Comparison of ENCODE assay signal across 11 cellular contexts in genomic region chr17:68255731-68256538, GRCh38. TPM values are rescaled to one million over a fixed set of nuclear protein-coding genes. Genes with fewer than 3 reads are reported as not detected.
DNase-seq lines count a peak whose midpoint lies in the region; ATAC-seq and TF ChIP-seq lines count a peak whose summit lies in the region.
"Had no signal": no experiment of that assay in that cellular context is flagged by ENCODE, and none has a peak within 500 bp of the region (broad histone marks: within the 10 kb centered on the region; RNA-seq: fewer than 3 reads in every experiment).

No MANE protein-coding gene starts in this region.

- H3K9me3 ChIP-seq in neutrophil (no peaks in the 10 kb centered on the region), MG63 (no peaks in the 10 kb centered on the region)
- H3K9me3 ChIP-seq: vagina had no signal

- no peaks in the 10 kb centered on the region for H3K9me3 Mint-ChIP-seq in activated naive CD4-positive, alpha-beta T cell treated with anti-CD3 and anti-CD28 coated beads, Interleukin-2, amount 10 ng/mL, durations not matched to agents 7 days and 5 days

- no peaks in the 10 kb centered on the region for H3K27me3 Mint-ChIP-seq in activated naive CD4-positive, alpha-beta T cell treated with anti-CD3 and anti-CD28 coated beads, Interleukin-2, amount 10 ng/mL, durations not matched to agents 7 days and 5 days

- DNase-seq in GF-D8 (lab: John Stamatoyannopoulos, UW), result peak; percentile 89
- peak; percentile 97 for DNase-seq in NOMO-1 treated with DMSO at 0.1 percent for 48 hours (lab: John Stamatoyannopoulos, UW; ENCODE audit: unreplicated experiment)
- DNase-seq in activated naive CD4-positive, alpha-beta T cell treated with anti-CD3 and anti-CD28 coated beads, Interleukin-2, amount 10 ng/mL, durations not matched to agents 7 days and 5 days, result no peak
- no peak for DNase-seq in hippocampal formation (lab: John Stamatoyannopoulos, UW)
- DNase-seq in MG63, result no peak
- DNase-seq: NCI-H2081 had no signal

- peaks cover 85% of the 10 kb centered on the region for H3K4me1 Mint-ChIP-seq in activated naive CD4-positive, alpha-beta T cell treated with anti-CD3 and anti-CD28 coated beads, Interleukin-2, amount 10 ng/mL, durations not matched to agents 7 days and 5 days

- H3K4me3 Mint-ChIP-seq in activated naive CD4-positive, alpha-beta T cell treated with anti-CD3 and anti-CD28 coated beads, Interleukin-2, amount 10 ng/mL, durations not matched to agents 7 days and 5 days, result peak overlapping the region; percentile 3

- H3K4me3 ChIP-seq in neutrophil (ENCODE audit: low read depth in 1 of 2, low read length in 1 of 2) (no peak overlapping the region), MG63 (no peak overlapping the region)
- H3K4me3 ChIP-seq: vagina had no signal

- no peak for TF ChIP-seq CTCF in neutrophil (IDR thresholded peaks at IDR 0.05)

- peaks cover 59% of the 10 kb centered on the region for H3K36me3 Mint-ChIP-seq in activated naive CD4-positive, alpha-beta T cell treated with anti-CD3 and anti-CD28 coated beads, Interleukin-2, amount 10 ng/mL, durations not matched to agents 7 days and 5 days

- H3K36me3 ChIP-seq in neutrophil (peaks cover 21% of the 10 kb centered on the region), MG63 (peaks cover 35% of the 10 kb centered on the region)

- H3K27me3 ChIP-seq in neutrophil (no peaks in the 10 kb centered on the region), MG63 (no peaks in the 10 kb centered on the region)
- H3K27me3 ChIP-seq: vagina had no signal

- no peak for ATAC-seq in HG02981 (IDR thresholded peaks at IDR 0.05; ENCODE audit: unreplicated experiment)
- ATAC-seq in HG03457 (IDR thresholded peaks at IDR 0.05; ENCODE audit: unreplicated experiment), result no peak

- H3K4me1 ChIP-seq in neutrophil (ENCODE audit: control insufficient read depth in 1 of 2, insufficient read depth in 1 of 2, low read depth in 1 of 2, low read length in 1 of 2), result peaks cover 27 to 33% of the 10 kb centered on the region in 2 experiments

- H3K27ac ChIP-seq in neutrophil, result peak overlapping the region; percentile 67
- H3K27ac ChIP-seq: epithelial cell of prostate, vagina had no signal

- H3K27ac Mint-ChIP-seq in activated naive CD4-positive, alpha-beta T cell treated with anti-CD3 and anti-CD28 coated beads, Interleukin-2, amount 10 ng/mL, durations not matched to agents 7 days and 5 days, result peak overlapping the region; percentile 82

- CTCF ChIA-PET in activated naive CD4-positive, alpha-beta T cell treated with anti-CD3 and anti-CD28 coated beads, Interleukin-2, amount 10 ng/mL, durations not matched to agents 7 days and 5 days (lab: Charles Lee), result interaction anchor here (1.1 kb wide), 1 partner anchor 181 kb away, joined by 3 read pairs; no protein-coding TSS in a partner anchor

RNA-seq across cellular contexts. Expression of gene AMZ2, which starts 8.1 kb away (rescaled TPM):
- 174 and 187 TPM in 2 replicates for total RNA-seq in MG63 (2014; rRNA removed; shearing (Covaris generic); ENCODE audit: low replicate concordance)

RNA-seq across cellular contexts. Expression of gene SLC16A6, which starts 35.0 kb away (rescaled TPM):
- 0.79 and 1.9 TPM in 2 replicates for total RNA-seq in MG63 (2014; rRNA removed; shearing (Covaris generic); ENCODE audit: low replicate concordance)

RNA-seq across cellular contexts. Expression of gene ARSG, which starts 35.4 kb away (rescaled TPM):
- total RNA-seq in MG63 (2014; rRNA removed; shearing (Covaris generic); ENCODE audit: low replicate concordance), result 2.3 and 3.0 TPM in 2 replicates

Comparison
In these comparisons a context has a peak if more than half of its experiments do, and no peak if none do; other contexts are left out.
1. DNase-seq: peak in GF-D8 (single experiment) and NOMO-1 treated with DMSO at 0.1 percent for 48 hours (single experiment); none in activated naive CD4-positive, alpha-beta T cell treated with anti-CD3 and anti-CD28 coated beads, Interleukin-2, amount 10 ng/mL, durations not matched to agents 7 days and 5 days (single experiment), hippocampal formation (0 of 2) and MG63 (single experiment).